Comparison of ENCODE assay signal across 15 cellular contexts in the genomic region with DNA sequence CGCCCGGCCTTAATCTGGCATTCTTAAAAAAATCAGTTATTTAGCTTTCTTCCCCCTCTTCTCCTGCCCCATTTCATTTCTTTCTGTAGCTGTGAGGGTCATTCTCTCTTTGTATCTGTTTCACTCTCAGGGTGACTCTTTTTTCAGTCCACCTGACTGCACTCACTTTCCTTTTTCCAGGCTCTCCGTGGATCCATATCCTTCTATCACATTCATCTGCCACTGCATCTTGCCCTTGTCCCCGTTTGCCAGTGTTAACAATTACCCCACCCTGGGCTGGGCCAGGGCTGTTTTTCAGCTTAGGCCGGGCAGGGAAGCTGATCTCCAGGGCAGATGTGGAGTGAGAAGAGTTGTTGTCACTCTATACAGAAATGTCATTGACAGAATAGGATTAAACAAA.
"Had no signal": no experiment of that assay in that cellular context is flagged by ENCODE, and none has a peak within 500 bp of the region (broad histone marks: within the 10 kb centered on the region; RNA-seq: fewer than 3 reads in every experiment).

No MANE protein-coding gene starts in this region.

- H3K36me3 ChIP-seq: brain microvascular endothelial cell, prostate gland had no signal

- ATAC-seq: activated CD8-positive, alpha-beta T cell treated with anti-CD3 and anti-CD28 coated beads for 36 hours; T-cell had no signal

- H3K27ac ChIP-seq: brain microvascular endothelial cell, prostate gland had no signal

- H3K9me3 ChIP-seq: prostate gland, SK-N-SH had no signal

- H3K36me3 Mint-ChIP-seq: activated naive CD8-positive, alpha-beta T cell; T-cell; type B pancreatic cell had no signal

- H3K4me3 ChIP-seq: prostate gland had no signal

- H3K4me3 Mint-ChIP-seq: activated CD8-positive, alpha-beta T cell treated with anti-CD3 and anti-CD28 coated beads for 36 hours; activated naive CD8-positive, alpha-beta T cell; T-cell; type B pancreatic cell had no signal

- H3K27me3 Mint-ChIP-seq: activated CD8-positive, alpha-beta T cell treated with anti-CD3 and anti-CD28 coated beads for 36 hours; activated naive CD8-positive, alpha-beta T cell had no signal

- H3K27me3 ChIP-seq: brain microvascular endothelial cell had no signal

- H3K27ac Mint-ChIP-seq: activated CD8-positive, alpha-beta T cell treated with anti-CD3 and anti-CD28 coated beads for 36 hours; activated naive CD8-positive, alpha-beta T cell; T-cell; type B pancreatic cell had no signal

- H3K4me1 ChIP-seq: prostate gland had no signal

- DNase-seq: activated CD4-positive, alpha-beta T cell treated with anti-CD3 and anti-CD28 coated beads for 48 hours; activated CD8-positive, alpha-beta T cell treated with anti-CD3 and anti-CD28 coated beads for 36 hours; activated gamma-delta T cell; activated T-cell treated with anti-CD3 and anti-CD28 coated beads, Interleukin-2, amount 50 U/mL, for 48 hours; amygdala; brain microvascular endothelial cell; hypothalamus; mesendoderm; SHP77; SK-N-SH; stimulated activated CD4-positive, alpha-beta T cell treated with anti-CD3 and anti-CD28 coated beads, Interleukin-1b, Interleukin-23, amount 100 ng/mL, for 48 hours; T-cell had no signal

- H3K9me3 Mint-ChIP-seq: activated CD8-positive, alpha-beta T cell treated with anti-CD3 and anti-CD28 coated beads for 36 hours; T-cell had no signal
